9 cellular contexts compared by ENCODE assay signal in genomic region chr2:43136862-43137261, GRCh38.
DNase-seq lines count a peak whose midpoint lies in the region; ATAC-seq, FAIRE-seq and TF ChIP-seq lines count a peak whose summit lies in the region.
"Had no signal": no experiment of that assay in that cellular context is flagged by ENCODE, and none has a peak within 500 bp of the region (broad histone marks: within the 10 kb centered on the region; RNA-seq: fewer than 3 reads in every experiment).

No MANE protein-coding gene starts in this region.

- peaks cover 12% of the 10 kb centered on the region for H3K36me3 Mint-ChIP-seq in T-helper 2 cell treated with Interferon-gamma antibody and Interleukin-4, amounts not matched to agents 5 μg/mL and 100 μg/mL, for 36 hours (ENCODE audit: low read depth)

- H3K27ac ChIP-seq in neural cell (ENCODE audit: low read length) (no peak overlapping the region), transverse colon (peak overlapping the region; percentile 43 to 83 (median 62))

- TF ChIP-seq POLR2A in transverse colon (IDR thresholded peaks at IDR 0.05), result peak; percentile 19

- H3K27me3 ChIP-seq in neural cell (ENCODE audit: insufficient read depth, low read depth, low read length) (no peaks in the 10 kb centered on the region), transverse colon (no peaks in the 10 kb centered on the region)

- no peaks in the 10 kb centered on the region for H3K9me2 ChIP-seq in neural cell (ENCODE audit: insufficient read depth, low read length)

- H3K36me3 ChIP-seq in neural cell (ENCODE audit: insufficient read depth, low read length), result no peaks in the 10 kb centered on the region
- no peaks in the 10 kb centered on the region for H3K36me3 ChIP-seq in transverse colon

- peaks cover 18 to 58% (median 24%) of the 10 kb centered on the region in 4 donors for H3K4me1 ChIP-seq in transverse colon

- no peak overlapping the region for H3K4me2 ChIP-seq in neural cell (ENCODE audit: low read length)

- no peak for ATAC-seq in GM19351 (IDR thresholded peaks at IDR 0.05; ENCODE audit: unreplicated experiment)

- no peak overlapping the region for H2AFZ ChIP-seq in neural cell (ENCODE audit: low read depth, low read length)

- TF ChIP-seq EP300 in neural cell (conservative IDR thresholded peaks at IDR 0.05; ENCODE audit: poor library complexity, severe bottlenecking) (peak; percentile 46), transverse colon (IDR thresholded peaks at IDR 0.05; ENCODE audit: low read depth) (no peak)

- H3K9me3 Mint-ChIP-seq in T-helper 2 cell treated with Interferon-gamma antibody and Interleukin-4, amounts not matched to agents 5 μg/mL and 100 μg/mL, for 36 hours, result no peaks in the 10 kb centered on the region

- H3K27me3 Mint-ChIP-seq in T-helper 2 cell treated with Interferon-gamma antibody and Interleukin-4, amounts not matched to agents 5 μg/mL and 100 μg/mL, for 36 hours (ENCODE audit: low read depth), result no peaks in the 10 kb centered on the region

- intact Hi-C loops in transverse colon (cut with DNase I; ENCODE audit: low total_unique reads), result no loop called here

- 90% methylated on average over 10 of the region's 10 CpGs; no CpG with 5 or more reads in 1 of the 2 donors for WGBS in transverse colon (ENCODE audit: low coverage in 1 of 2), 2 donors

- peak overlapping the region; percentile 97 for H3K27ac Mint-ChIP-seq in T-helper 2 cell treated with Interferon-gamma antibody and Interleukin-4, amounts not matched to agents 5 μg/mL and 100 μg/mL, for 36 hours

- no peaks in the 10 kb centered on the region for H4K20me1 ChIP-seq in neural cell (ENCODE audit: insufficient read depth)

- no peak for TF ChIP-seq RAD21 in neural cell (conservative IDR thresholded peaks at IDR 0.05)

- H3K9ac ChIP-seq in neural cell (ENCODE audit: low read length), result no peak overlapping the region

- H3K4me1 Mint-ChIP-seq in T-helper 2 cell treated with Interferon-gamma antibody and Interleukin-4, amounts not matched to agents 5 μg/mL and 100 μg/mL, for 36 hours (ENCODE audit: low read depth), result peaks cover 72% of the 10 kb centered on the region

- no peak for FAIRE-seq in frontal cortex (lab: Jason Lieb, UNC)

- no peak overlapping the region for H3K4me3 ChIP-seq in neural cell (ENCODE audit: low read length)
- H3K4me3 ChIP-seq in transverse colon, result no peak overlapping the region

- in situ Hi-C loops in transverse colon (cut with MboI; ENCODE audit: low pct_ligation_motif_present in 1 of 4, low pct_unique_long_range_greater_than_20kb in 1 of 4, low sequenced_read_pairs in 3 of 4), result no loop called here

- H3K9me3 ChIP-seq in neural cell (ENCODE audit: low read length) (no peaks in the 10 kb centered on the region), transverse colon (no peaks in the 10 kb centered on the region)

- H3F3A ChIP-seq in neural cell (ENCODE audit: insufficient read depth, low read length, poor library complexity, severe bottlenecking), result no peaks in the 10 kb centered on the region

- H3K79me2 ChIP-seq in neural cell (replicated peaks; ENCODE audit: insufficient read depth, low read length), result no peaks in the 10 kb centered on the region

- peak overlapping the region; percentile 80 for H3K4me3 Mint-ChIP-seq in T-helper 2 cell treated with Interferon-gamma antibody and Interleukin-4, amounts not matched to agents 5 μg/mL and 100 μg/mL, for 36 hours

- DNase-seq in T-helper 2 cell treated with Interferon-gamma antibody and Interleukin-4, amounts not matched to agents 5 μg/mL and 100 μg/mL, for 36 hours (ENCODE audit: low spot score), result peak; percentile 86
- DNase-seq in activated gamma-delta T cell treated with anti-CD3 and anti-CD28 coated beads, Interleukin-2, amount 50 U/mL, for 16 hours (ENCODE audit: low read depth), result peak; percentile 74
- no peak for DNase-seq in transverse colon
- no peak for DNase-seq in DMS79 treated with DMSO at 0.1 percent for 48 hours (lab: John Stamatoyannopoulos, UW)
- DNase-seq in frontal cortex (ENCODE audit: low spot score in 2 of 2), result no peak
- DNase-seq: caudate nucleus, NCI-H774 had no signal

- TF ChIP-seq CTCF in neural cell (IDR thresholded peaks at IDR 0.05; ENCODE audit: poor library complexity, severe bottlenecking) (no peak), transverse colon (IDR thresholded peaks at IDR 0.05) (no peak)

TF ChIP-seq in neural cell, 6 proteins besides CTCF, POLR2A, EP300 and RAD21:
- TF ChIP-seq EZH2 (IDR thresholded peaks at IDR 0.05; ENCODE audit: borderline replicate concordance, insufficient read depth, low read length, poor library complexity, severe bottlenecking), result no peak
- no peak for TF ChIP-seq MXI1 (conservative IDR thresholded peaks at IDR 0.05; ENCODE audit: poor library complexity, severe bottlenecking)
- TF ChIP-seq REST (IDR thresholded peaks at IDR 0.05; ENCODE audit: borderline replicate concordance), result no peak
- no peak for TF ChIP-seq TAF1 (IDR thresholded peaks at IDR 0.05; ENCODE audit: low read depth)
- no peak for TF ChIP-seq SMC3 (conservative IDR thresholded peaks at IDR 0.05; ENCODE audit: poor library complexity)
- no peak for TF ChIP-seq POLR2AphosphoS5 (IDR thresholded peaks at IDR 0.05)

Comparison
In these comparisons a context has a peak if more than half of its experiments do, and no peak if none do; other contexts are left out.
1. DNase-seq: peak in T-helper 2 cell treated with Interferon-gamma antibody and Interleukin-4, amounts not matched to agents 5 μg/mL and 100 μg/mL, for 36 hours (single experiment) and activated gamma-delta T cell treated with anti-CD3 and anti-CD28 coated beads, Interleukin-2, amount 50 U/mL, for 16 hours (single experiment); none in transverse colon (single experiment), DMS79 treated with DMSO at 0.1 percent for 48 hours (single experiment) and frontal cortex (0 of 2).